8 cellular contexts compared by ENCODE assay signal in genomic region chr17:59561042-59561441, GRCh38.
A peak's percentile ranks its signal among the peaks of the same experiment; 100 is the strongest.
DNase-seq lines count a peak whose midpoint lies in the region; ATAC-seq and TF ChIP-seq lines count a peak whose summit lies in the region.

No MANE protein-coding gene starts in this region.

- ATAC-seq in GM18861 (IDR thresholded peaks at IDR 0.05; ENCODE audit: unreplicated experiment) (no peak), GM21529 (IDR thresholded peaks at IDR 0.05; ENCODE audit: unreplicated experiment) (no peak)

- TF ChIP-seq CTCF in GM20000 (IDR thresholded peaks at IDR 0.05; ENCODE audit: extremely low read depth, missing control alignments) = no peak

- DNase-seq in AG20443 (ENCODE audit: low spot score) = peak; percentile 20
- DNase-seq in GM20000 (ENCODE audit: low spot score) = peak; percentile 29
- peak; percentile 38 for DNase-seq in OCI-M2 (lab: John Stamatoyannopoulos, UW; ENCODE audit: unreplicated experiment)
- DNase-seq in foreskin melanocyte = peak; percentile 28
- DNase-seq in central memory CD4-positive, alpha-beta T cell = no peak
- no peak for DNase-seq in activated CD4-positive, alpha-beta T cell treated with anti-CD3 and anti-CD28 coated beads, Interleukin-2, amount 50 U/mL, for 1 hour

Comparison
In these comparisons a context has a peak if more than half of its experiments do, and no peak if none do; other contexts are left out.
1. DNase-seq: peak in AG20443 (single experiment), GM20000 (single experiment), OCI-M2 (single experiment) and foreskin melanocyte (single experiment); none in central memory CD4-positive, alpha-beta T cell (single experiment) and activated CD4-positive, alpha-beta T cell treated with anti-CD3 and anti-CD28 coated beads, Interleukin-2, amount 50 U/mL, for 1 hour (single experiment).